1 cellular context compared by ENCODE assay signal in the genomic region with DNA sequence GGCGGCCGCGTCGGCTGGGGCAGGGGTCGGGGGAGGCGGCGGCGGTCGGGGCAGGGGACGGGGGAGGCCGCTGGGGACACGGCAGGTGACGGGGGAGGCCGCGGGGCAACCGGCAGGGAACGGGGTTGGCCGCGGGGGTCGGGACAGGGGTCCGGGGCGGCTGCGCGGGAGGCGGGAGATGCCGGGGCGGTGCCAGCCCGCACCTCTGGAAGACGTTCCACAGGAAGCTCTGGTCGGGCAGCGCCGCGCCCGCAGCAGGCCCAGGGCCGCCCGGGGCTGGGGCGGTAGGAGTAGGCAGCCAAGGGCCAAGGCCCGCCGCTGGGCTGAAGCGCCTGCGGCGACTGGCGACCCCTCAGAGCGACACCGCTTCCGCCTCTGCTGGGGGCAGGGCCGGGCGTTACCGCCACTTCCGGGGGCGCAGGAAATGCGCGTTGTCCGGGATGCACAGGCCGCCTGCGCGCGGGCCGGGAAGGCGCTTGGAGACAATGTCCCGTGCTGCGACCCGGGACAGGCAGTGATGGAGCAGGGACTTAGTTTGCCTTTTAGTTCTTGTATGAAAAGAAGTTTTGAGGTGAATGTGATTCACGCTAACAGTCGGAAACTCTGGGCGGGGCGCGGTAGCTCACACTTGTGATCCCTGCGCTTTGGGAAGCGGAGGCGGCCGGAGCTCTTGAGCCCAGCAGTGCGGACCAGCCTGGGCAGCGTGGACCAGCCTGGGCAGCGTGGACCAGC.
TF ChIP-seq lines count a peak whose summit lies in the region.

No MANE protein-coding gene starts in this region.

TF ChIP-seq in HepG2, 621 proteins besides CTCF, POLR2A, EP300 and RAD21 (continued from another document and continues in another):
- TF ChIP-seq, protein P1, sequence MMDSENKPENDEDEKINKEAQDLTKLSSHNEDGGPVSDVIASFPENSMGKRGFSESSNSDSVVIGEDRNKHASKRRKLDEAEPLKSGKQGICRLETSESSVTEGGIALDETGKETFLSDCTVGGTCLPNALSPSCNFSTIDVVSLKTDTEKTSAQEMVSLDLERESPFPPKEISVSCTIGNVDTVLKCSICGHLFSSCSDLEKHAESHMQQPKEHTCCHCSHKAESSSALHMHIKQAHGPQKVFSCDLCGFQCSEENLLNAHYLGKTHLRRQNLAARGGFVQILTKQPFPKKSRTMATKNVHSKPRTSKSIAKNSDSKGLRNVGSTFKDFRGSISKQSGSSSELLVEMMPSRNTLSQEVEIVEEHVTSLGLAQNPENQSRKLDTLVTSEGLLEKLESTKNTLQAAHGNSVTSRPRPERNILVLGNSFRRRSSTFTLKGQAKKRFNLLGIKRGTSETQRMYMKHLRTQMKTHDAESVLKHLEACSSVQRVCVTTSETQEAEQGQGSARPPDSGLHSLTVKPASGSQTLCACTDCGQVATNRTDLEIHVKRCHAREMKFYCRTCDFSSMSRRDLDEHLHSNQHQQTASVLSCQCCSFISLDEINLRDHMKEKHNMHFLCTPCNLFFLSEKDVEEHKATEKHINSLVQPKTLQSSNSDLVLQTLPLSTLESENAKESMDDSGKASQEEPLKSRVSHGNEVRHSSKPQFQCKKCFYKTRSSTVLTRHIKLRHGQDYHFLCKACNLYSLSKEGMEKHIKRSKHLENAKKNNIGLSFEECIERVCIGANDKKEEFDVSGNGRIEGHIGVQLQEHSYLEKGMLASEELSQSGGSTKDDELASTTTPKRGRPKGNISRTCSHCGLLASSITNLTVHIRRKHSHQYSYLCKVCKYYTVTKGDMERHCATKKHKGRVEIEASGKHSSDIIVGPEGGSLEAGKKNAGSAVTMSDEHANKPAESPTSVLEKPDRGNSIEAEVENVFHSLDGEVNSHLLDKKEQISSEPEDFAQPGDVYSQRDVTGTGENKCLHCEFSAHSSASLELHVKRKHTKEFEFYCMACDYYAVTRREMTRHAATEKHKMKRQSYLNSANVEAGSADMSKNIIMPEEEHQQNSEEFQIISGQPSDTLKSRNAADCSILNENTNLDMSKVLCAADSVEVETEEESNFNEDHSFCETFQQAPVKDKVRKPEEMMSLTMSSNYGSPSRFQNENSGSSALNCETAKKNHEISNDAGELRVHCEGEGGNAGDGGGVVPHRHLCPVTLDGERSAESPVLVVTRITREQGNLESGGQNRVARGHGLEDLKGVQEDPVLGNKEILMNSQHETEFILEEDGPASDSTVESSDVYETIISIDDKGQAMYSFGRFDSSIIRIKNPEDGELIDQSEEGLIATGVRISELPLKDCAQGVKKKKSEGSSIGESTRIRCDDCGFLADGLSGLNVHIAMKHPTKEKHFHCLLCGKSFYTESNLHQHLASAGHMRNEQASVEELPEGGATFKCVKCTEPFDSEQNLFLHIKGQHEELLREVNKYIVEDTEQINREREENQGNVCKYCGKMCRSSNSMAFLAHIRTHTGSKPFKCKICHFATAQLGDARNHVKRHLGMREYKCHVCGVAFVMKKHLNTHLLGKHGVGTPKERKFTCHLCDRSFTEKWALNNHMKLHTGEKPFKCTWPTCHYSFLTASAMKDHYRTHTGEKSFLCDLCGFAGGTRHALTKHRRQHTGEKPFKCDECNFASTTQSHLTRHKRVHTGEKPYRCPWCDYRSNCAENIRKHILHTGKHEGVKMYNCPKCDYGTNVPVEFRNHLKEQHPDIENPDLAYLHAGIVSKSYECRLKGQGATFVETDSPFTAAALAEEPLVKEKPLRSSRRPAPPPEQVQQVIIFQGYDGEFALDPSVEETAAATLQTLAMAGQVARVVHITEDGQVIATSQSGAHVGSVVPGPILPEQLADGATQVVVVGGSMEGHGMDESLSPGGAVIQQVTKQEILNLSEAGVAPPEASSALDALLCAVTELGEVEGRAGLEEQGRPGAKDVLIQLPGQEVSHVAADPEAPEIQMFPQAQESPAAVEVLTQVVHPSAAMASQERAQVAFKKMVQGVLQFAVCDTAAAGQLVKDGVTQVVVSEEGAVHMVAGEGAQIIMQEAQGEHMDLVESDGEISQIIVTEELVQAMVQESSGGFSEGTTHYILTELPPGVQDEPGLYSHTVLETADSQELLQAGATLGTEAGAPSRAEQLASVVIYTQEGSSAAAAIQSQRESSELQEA (CRISPR knock-in tag; IDR thresholded peaks at IDR 0.05; ENCODE audit: not compliant biosample characterization) = peak; percentile 67
- TF ChIP-seq, protein P2, sequence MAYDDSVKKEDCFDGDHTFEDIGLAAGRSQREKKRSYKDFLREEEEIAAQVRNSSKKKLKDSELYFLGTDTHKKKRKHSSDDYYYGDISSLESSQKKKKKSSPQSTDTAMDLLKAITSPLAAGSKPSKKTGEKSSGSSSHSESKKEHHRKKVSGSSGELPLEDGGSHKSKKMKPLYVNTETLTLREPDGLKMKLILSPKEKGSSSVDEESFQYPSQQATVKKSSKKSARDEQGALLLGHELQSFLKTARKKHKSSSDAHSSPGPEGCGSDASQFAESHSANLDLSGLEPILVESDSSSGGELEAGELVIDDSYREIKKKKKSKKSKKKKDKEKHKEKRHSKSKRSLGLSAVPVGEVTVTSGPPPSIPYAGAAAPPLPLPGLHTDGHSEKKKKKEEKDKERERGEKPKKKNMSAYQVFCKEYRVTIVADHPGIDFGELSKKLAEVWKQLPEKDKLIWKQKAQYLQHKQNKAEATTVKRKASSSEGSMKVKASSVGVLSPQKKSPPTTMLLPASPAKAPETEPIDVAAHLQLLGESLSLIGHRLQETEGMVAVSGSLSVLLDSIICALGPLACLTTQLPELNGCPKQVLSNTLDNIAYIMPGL (CRISPR knock-in tag; IDR thresholded peaks at IDR 0.05; ENCODE audit: borderline replicate concordance in 1 of 2, low read depth in 1 of 2) = peak; percentile 77 to 87; a peak in 3 of 4 replicates
- TF ChIP-seq MTA3 (CRISPR knock-in tag; IDR thresholded peaks at IDR 0.05) (no peak), ZNF850 (CRISPR knock-in tag; conservative IDR thresholded peaks at IDR 0.05) (no peak), CCDC6 (CRISPR knock-in tag; IDR thresholded peaks at IDR 0.05) (0 out of 2 replicates have a peak, but pooled peaks have one; percentile 5), GFI1 (CRISPR knock-in tag; IDR thresholded peaks at IDR 0.05; ENCODE audit: borderline replicate concordance) (0 out of 2 replicates have a peak, but pooled peaks have one; percentile 33), HNRNPL (IDR thresholded peaks at IDR 0.05; ENCODE audit: low read depth, low read length) (0 out of 2 replicates have a peak, but pooled peaks have one; percentile 24), ZNF781 (CRISPR knock-in tag; IDR thresholded peaks at IDR 0.05; ENCODE audit: borderline replicate concordance, not compliant biosample characterization) (peak; percentile 35), ZNF891 (CRISPR knock-in tag; IDR thresholded peaks at IDR 0.05) (0 out of 2 replicates have a peak, but pooled peaks have one; percentile 59), KDM5A (IDR thresholded peaks at IDR 0.05; ENCODE audit: borderline replicate concordance, low read length) (no peak; the same call in 1 of the 2 replicates), ZNF607 (CRISPR knock-in tag; IDR thresholded peaks at IDR 0.05; ENCODE audit: borderline replicate concordance) (no peak; the same call in 1 of the 2 replicates), KDM2A (CRISPR knock-in tag; IDR thresholded peaks at IDR 0.05; ENCODE audit: borderline replicate concordance, low read depth) (peak; percentile 92; the same call in 1 of the 2 replicates), THAP11 (CRISPR knock-in tag; IDR thresholded peaks at IDR 0.05) (peak; percentile 90), REPIN1 (CRISPR knock-in tag; IDR thresholded peaks at IDR 0.05; ENCODE audit: borderline replicate concordance, low read depth) (0 out of 2 replicates have a peak, but pooled peaks have one; percentile 34), ZNF768 (CRISPR knock-in tag; IDR thresholded peaks at IDR 0.05) (peak; percentile 65; the same call in 1 of the 2 replicates), TCF12 (IDR thresholded peaks at IDR 0.05) (no peak), TCF12 (CRISPR knock-in tag; IDR thresholded peaks at IDR 0.05) (peak; percentile 66; the same call in 1 of the 2 replicates), ZNF547 (CRISPR knock-in tag; IDR thresholded peaks at IDR 0.05) (peak; percentile 82), HDAC2 (CRISPR knock-in tag; IDR thresholded peaks at IDR 0.05) (peak; percentile 81; the same call in 1 of the 2 replicates), RFXAP (CRISPR knock-in tag; IDR thresholded peaks at IDR 0.05; ENCODE audit: borderline replicate concordance) (peak; percentile 20; the same call in 1 of the 2 replicates), ZNF3 (CRISPR knock-in tag; IDR thresholded peaks at IDR 0.05) (peak; percentile 26; the same call in 1 of the 2 replicates), ZSCAN9 (CRISPR knock-in tag; IDR thresholded peaks at IDR 0.05; ENCODE audit: borderline replicate concordance) (peak; percentile 77; the same call in 1 of the 2 replicates), ZNF253 (CRISPR knock-in tag; IDR thresholded peaks at IDR 0.05; ENCODE audit: borderline replicate concordance) (peak; percentile 79; the same call in 1 of the 2 replicates), MED1 (CRISPR knock-in tag; IDR thresholded peaks at IDR 0.05) (peak; percentile 84), ZNF564 (CRISPR knock-in tag; IDR thresholded peaks at IDR 0.05) (peak; percentile 81), RARA (CRISPR knock-in tag; IDR thresholded peaks at IDR 0.05) (0 out of 2 replicates have a peak, but pooled peaks have one; percentile 12), MTF2 (CRISPR knock-in tag; IDR thresholded peaks at IDR 0.05; ENCODE audit: borderline replicate concordance) (no peak)
- TF ChIP-seq, protein P3, sequence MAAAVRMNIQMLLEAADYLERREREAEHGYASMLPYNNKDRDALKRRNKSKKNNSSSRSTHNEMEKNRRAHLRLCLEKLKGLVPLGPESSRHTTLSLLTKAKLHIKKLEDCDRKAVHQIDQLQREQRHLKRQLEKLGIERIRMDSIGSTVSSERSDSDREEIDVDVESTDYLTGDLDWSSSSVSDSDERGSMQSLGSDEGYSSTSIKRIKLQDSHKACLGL (CRISPR knock-in tag; IDR thresholded peaks at IDR 0.05) = peak; percentile 67; the same call in 1 of the 2 replicates
- TF ChIP-seq, protein P4, sequence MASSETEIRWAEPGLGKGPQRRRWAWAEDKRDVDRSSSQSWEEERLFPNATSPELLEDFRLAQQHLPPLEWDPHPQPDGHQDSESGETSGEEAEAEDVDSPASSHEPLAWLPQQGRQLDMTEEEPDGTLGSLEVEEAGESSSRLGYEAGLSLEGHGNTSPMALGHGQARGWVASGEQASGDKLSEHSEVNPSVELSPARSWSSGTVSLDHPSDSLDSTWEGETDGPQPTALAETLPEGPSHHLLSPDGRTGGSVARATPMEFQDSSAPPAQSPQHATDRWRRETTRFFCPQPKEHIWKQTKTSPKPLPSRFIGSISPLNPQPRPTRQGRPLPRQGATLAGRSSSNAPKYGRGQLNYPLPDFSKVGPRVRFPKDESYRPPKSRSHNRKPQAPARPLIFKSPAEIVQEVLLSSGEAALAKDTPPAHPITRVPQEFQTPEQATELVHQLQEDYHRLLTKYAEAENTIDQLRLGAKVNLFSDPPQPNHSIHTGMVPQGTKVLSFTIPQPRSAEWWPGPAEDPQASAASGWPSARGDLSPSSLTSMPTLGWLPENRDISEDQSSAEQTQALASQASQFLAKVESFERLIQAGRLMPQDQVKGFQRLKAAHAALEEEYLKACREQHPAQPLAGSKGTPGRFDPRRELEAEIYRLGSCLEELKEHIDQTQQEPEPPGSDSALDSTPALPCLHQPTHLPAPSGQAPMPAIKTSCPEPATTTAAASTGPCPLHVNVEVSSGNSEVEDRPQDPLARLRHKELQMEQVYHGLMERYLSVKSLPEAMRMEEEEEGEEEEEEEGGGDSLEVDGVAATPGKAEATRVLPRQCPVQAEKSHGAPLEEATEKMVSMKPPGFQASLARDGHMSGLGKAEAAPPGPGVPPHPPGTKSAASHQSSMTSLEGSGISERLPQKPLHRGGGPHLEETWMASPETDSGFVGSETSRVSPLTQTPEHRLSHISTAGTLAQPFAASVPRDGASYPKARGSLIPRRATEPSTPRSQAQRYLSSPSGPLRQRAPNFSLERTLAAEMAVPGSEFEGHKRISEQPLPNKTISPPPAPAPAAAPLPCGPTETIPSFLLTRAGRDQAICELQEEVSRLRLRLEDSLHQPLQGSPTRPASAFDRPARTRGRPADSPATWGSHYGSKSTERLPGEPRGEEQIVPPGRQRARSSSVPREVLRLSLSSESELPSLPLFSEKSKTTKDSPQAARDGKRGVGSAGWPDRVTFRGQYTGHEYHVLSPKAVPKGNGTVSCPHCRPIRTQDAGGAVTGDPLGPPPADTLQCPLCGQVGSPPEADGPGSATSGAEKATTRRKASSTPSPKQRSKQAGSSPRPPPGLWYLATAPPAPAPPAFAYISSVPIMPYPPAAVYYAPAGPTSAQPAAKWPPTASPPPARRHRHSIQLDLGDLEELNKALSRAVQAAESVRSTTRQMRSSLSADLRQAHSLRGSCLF (CRISPR knock-in tag; IDR thresholded peaks at IDR 0.05; ENCODE audit: borderline replicate concordance) = no peak
- TF ChIP-seq, protein P5, sequence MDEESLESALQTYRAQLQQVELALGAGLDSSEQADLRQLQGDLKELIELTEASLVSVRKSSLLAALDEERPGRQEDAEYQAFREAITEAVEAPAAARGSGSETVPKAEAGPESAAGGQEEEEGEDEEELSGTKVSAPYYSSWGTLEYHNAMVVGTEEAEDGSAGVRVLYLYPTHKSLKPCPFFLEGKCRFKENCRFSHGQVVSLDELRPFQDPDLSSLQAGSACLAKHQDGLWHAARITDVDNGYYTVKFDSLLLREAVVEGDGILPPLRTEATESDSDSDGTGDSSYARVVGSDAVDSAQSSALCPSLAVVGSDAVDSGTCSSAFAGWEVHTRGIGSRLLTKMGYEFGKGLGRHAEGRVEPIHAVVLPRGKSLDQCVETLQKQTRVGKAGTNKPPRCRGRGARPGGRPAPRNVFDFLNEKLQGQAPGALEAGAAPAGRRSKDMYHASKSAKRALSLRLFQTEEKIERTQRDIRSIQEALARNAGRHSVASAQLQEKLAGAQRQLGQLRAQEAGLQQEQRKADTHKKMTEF (CRISPR knock-in tag; IDR thresholded peaks at IDR 0.05) = peak; percentile 77; the same call in 1 of the 2 replicates
- TF ChIP-seq, protein P6, sequence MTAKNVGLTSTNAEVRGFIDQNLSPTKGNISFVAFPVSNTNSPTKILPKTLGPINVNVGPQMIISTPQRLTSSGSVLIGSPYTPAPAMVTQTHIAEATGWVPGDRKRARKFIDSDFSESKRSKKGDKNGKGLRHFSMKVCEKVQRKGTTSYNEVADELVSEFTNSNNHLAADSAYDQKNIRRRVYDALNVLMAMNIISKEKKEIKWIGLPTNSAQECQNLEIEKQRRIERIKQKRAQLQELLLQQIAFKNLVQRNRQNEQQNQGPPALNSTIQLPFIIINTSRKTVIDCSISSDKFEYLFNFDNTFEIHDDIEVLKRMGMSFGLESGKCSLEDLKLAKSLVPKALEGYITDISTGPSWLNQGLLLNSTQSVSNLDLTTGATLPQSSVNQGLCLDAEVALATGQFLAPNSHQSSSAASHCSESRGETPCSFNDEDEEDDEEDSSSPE (CRISPR knock-in tag; IDR thresholded peaks at IDR 0.05) = peak; percentile 90
- TF ChIP-seq, protein P7, sequence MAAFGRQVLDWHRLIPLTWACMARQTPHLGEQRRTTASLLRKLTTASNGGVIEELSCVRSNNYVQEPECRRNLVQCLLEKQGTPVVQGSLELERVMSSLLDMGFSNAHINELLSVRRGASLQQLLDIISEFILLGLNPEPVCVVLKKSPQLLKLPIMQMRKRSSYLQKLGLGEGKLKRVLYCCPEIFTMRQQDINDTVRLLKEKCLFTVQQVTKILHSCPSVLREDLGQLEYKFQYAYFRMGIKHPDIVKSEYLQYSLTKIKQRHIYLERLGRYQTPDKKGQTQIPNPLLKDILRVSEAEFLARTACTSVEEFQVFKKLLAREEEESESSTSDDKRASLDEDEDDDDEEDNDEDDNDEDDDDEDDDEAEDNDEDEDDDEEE (CRISPR knock-in tag; IDR thresholded peaks at IDR 0.05) = peak; percentile 57; the same call in 1 of the 2 replicates
- TF ChIP-seq, protein P8, sequence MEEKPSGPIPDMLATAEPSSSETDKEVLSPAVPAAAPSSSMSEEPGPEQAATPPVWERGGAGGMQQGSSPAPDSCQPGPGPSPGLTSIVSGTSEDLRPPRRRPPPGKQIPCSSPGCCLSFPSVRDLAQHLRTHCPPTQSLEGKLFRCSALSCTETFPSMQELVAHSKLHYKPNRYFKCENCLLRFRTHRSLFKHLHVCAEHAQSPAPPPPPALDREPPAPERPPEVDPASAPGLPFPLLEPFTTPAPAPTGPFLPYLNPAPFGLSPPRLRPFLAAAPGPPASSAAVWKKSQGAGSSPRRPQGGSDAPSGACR (CRISPR knock-in tag; IDR thresholded peaks at IDR 0.05) = no peak
